12 cellular contexts compared by ENCODE assay signal in genomic region chr1:21284206-21285137, GRCh38. TPM values are rescaled to one million over a fixed set of nuclear protein-coding genes. Genes with fewer than 3 reads are reported as not detected.
DNase-seq lines count a peak whose midpoint lies in the region; ATAC-seq, FAIRE-seq and TF ChIP-seq lines count a peak whose summit lies in the region.
"Had no signal": no experiment of that assay in that cellular context is flagged by ENCODE, and none has a peak within 500 bp of the region (broad histone marks: within the 10 kb centered on the region; RNA-seq: fewer than 3 reads in every experiment).

No MANE protein-coding gene starts in this region.

- no peak overlapping the region for H3K27ac ChIP-seq in CD4-positive, CD25-positive, alpha-beta regulatory T cell (ENCODE audit: insufficient read depth, low read length, poor library complexity, severe bottlenecking)
- H3K27ac ChIP-seq in GM23338 (ENCODE audit: low read depth) = no peak overlapping the region; the same call in 1 of the 2 replicates
- no peak overlapping the region for H3K27ac ChIP-seq in neural progenitor cell
- H3K27ac ChIP-seq: colonic mucosa had no signal

- no peak for TF ChIP-seq CTCF in GM23338 (conservative IDR thresholded peaks at IDR 0.05; ENCODE audit: low read depth in 2 of 2)
- no peak for TF ChIP-seq CTCF in neural progenitor cell (IDR thresholded peaks at IDR 0.05)
- no peak for TF ChIP-seq CTCF in HFFc6 (IDR thresholded peaks at IDR 0.05)

- no peak overlapping the region for H2AFZ ChIP-seq in GM23338
- H2AFZ ChIP-seq in neural progenitor cell (replicated peaks) = no peak overlapping the region

- H3K4me2 ChIP-seq in GM23338 (no peak overlapping the region), neural progenitor cell (peak overlapping the region; percentile 8)

- peak overlapping the region in 2 of 4 donors; percentile 58 to 80 for H3K4me3 Mint-ChIP-seq in CD4-positive, CD25-positive, alpha-beta regulatory T cell
- H3K4me3 Mint-ChIP-seq in GM23338 (no peak overlapping the region; the same call in 2 of the 3 replicates), neural progenitor cell (no peak overlapping the region), HFFc6 (no peak overlapping the region)
- peak overlapping the region; percentile 6 for H3K4me3 Mint-ChIP-seq in activated T-helper 17 cell treated with anti-CD3 and anti-CD28 coated beads, Interleukin-2, amount 50 U/mL, for 72 hours

- peaks cover 45% of the 10 kb centered on the region for H3K4me1 ChIP-seq in CD4-positive, CD25-positive, alpha-beta regulatory T cell (ENCODE audit: control insufficient read depth, insufficient read depth, low read length, poor library complexity, severe bottlenecking)
- H3K4me1 ChIP-seq in GM23338 (ENCODE audit: insufficient read depth) (peaks cover 9% of the 10 kb centered on the region), neural progenitor cell (peaks cover 18% of the 10 kb centered on the region)

- peaks cover 15% of the 10 kb centered on the region for H3K36me3 Mint-ChIP-seq in CD4-positive, CD25-positive, alpha-beta regulatory T cell
- H3K36me3 Mint-ChIP-seq in GM23338 (ENCODE audit: low read depth) = no peaks in the 10 kb centered on the region
- H3K36me3 Mint-ChIP-seq in activated T-helper 17 cell treated with anti-CD3 and anti-CD28 coated beads, Interleukin-2, amount 50 U/mL, for 72 hours (ENCODE audit: low read depth) = peaks cover 91% of the 10 kb centered on the region
- H3K36me3 Mint-ChIP-seq in neural progenitor cell = no peaks in the 10 kb centered on the region
- H3K36me3 Mint-ChIP-seq in HFFc6 (ENCODE audit: low read depth) = peaks cover 11% of the 10 kb centered on the region

- H3K36me3 ChIP-seq in CD4-positive, CD25-positive, alpha-beta regulatory T cell (ENCODE audit: control insufficient read depth, insufficient read depth, low read length) = peaks cover 19% of the 10 kb centered on the region
- no peaks in the 10 kb centered on the region for H3K36me3 ChIP-seq in GM23338 (ENCODE audit: insufficient read depth)
- H3K36me3 ChIP-seq in neural progenitor cell = no peaks in the 10 kb centered on the region
- H3K36me3 ChIP-seq: colonic mucosa, HAP-1 had no signal

- H4K20me1 ChIP-seq in GM23338 (replicated peaks; ENCODE audit: insufficient read depth) (no peaks in the 10 kb centered on the region; the same call in 1 of the 2 replicates), neural progenitor cell (ENCODE audit: low read depth) (peaks cover 88% of the 10 kb centered on the region)

- H3K4me3 ChIP-seq in CD4-positive, CD25-positive, alpha-beta regulatory T cell (ENCODE audit: low read depth, low read length) = no peak overlapping the region
- H3K4me3 ChIP-seq in GM23338 (no peak overlapping the region), neural progenitor cell (no peak overlapping the region)
- H3K4me3 ChIP-seq: colonic mucosa, HAP-1 had no signal

- peaks cover 12 to 61% (median 34%) of the 10 kb centered on the region in 4 donors for H3K4me1 Mint-ChIP-seq in CD4-positive, CD25-positive, alpha-beta regulatory T cell
- H3K4me1 Mint-ChIP-seq in GM23338 (peaks cover 13% of the 10 kb centered on the region), neural progenitor cell (peaks cover 36% of the 10 kb centered on the region), HFFc6 (ENCODE audit: low read depth) (peaks cover 30% of the 10 kb centered on the region)
- H3K4me1 Mint-ChIP-seq in activated T-helper 17 cell treated with anti-CD3 and anti-CD28 coated beads, Interleukin-2, amount 50 U/mL, for 72 hours = peaks cover 39% of the 10 kb centered on the region

- no peak for FAIRE-seq in GM12891 (lab: Jason Lieb, UNC)

- no peaks in the 10 kb centered on the region for H3K27me3 Mint-ChIP-seq in CD4-positive, CD25-positive, alpha-beta regulatory T cell
- peaks cover 3% of the 10 kb centered on the region for H3K27me3 Mint-ChIP-seq in GM23338 (ENCODE audit: insufficient read depth, low read depth, poor library complexity)
- H3K27me3 Mint-ChIP-seq in activated T-helper 17 cell treated with anti-CD3 and anti-CD28 coated beads, Interleukin-2, amount 50 U/mL, for 72 hours = no peaks in the 10 kb centered on the region
- peaks cover 3% of the 10 kb centered on the region for H3K27me3 Mint-ChIP-seq in neural progenitor cell (ENCODE audit: insufficient read depth, low read depth)
- H3K27me3 Mint-ChIP-seq in HFFc6 (ENCODE audit: insufficient read depth) = no peaks in the 10 kb centered on the region; the same call in 1 of the 2 replicates

- H3K79me2 ChIP-seq in GM23338 (replicated peaks; ENCODE audit: insufficient read depth) = no peaks in the 10 kb centered on the region
- H3K79me2 ChIP-seq in neural progenitor cell (ENCODE audit: low read depth) = no peaks in the 10 kb centered on the region

- TF ChIP-seq POLR2A in GM12891 (IDR thresholded peaks at IDR 0.05; ENCODE audit: low read depth, low read length) = no peak

- peak overlapping the region; percentile 58 to 86 (median 69) for H3K27ac Mint-ChIP-seq in CD4-positive, CD25-positive, alpha-beta regulatory T cell
- H3K27ac Mint-ChIP-seq in GM23338 (no peak overlapping the region), neural progenitor cell (peak overlapping the region; percentile 69), HFFc6 (no peak overlapping the region; the same call in 1 of the 2 replicates)
- H3K27ac Mint-ChIP-seq in activated T-helper 17 cell treated with anti-CD3 and anti-CD28 coated beads, Interleukin-2, amount 50 U/mL, for 72 hours = peak overlapping the region; percentile 42

- ATAC-seq in CD4-positive, CD25-positive, alpha-beta regulatory T cell (ENCODE audit: low read depth in 2 of 2) = no peak
- peak; percentile 54 for ATAC-seq in GM23338
- ATAC-seq in activated T-helper 17 cell treated with anti-CD3 and anti-CD28 coated beads, Interleukin-2, amount 50 U/mL, for 72 hours (replicated peaks) = no peak
- no peak for ATAC-seq in GM18498 (IDR thresholded peaks at IDR 0.05; ENCODE audit: unreplicated experiment)
- ATAC-seq in GM19351 (IDR thresholded peaks at IDR 0.05; ENCODE audit: unreplicated experiment) = no peak

- H3K9ac ChIP-seq in neural progenitor cell = no peak overlapping the region

- H3K9me3 Mint-ChIP-seq in CD4-positive, CD25-positive, alpha-beta regulatory T cell = no peaks in the 10 kb centered on the region
- no peaks in the 10 kb centered on the region for H3K9me3 Mint-ChIP-seq in GM23338
- H3K9me3 Mint-ChIP-seq in activated T-helper 17 cell treated with anti-CD3 and anti-CD28 coated beads, Interleukin-2, amount 50 U/mL, for 72 hours = no peaks in the 10 kb centered on the region
- H3K9me3 Mint-ChIP-seq in neural progenitor cell = no peaks in the 10 kb centered on the region
- H3K9me3 Mint-ChIP-seq in HFFc6 = no peaks in the 10 kb centered on the region

- no peaks in the 10 kb centered on the region for H3K9me2 ChIP-seq in GM23338 (ENCODE audit: insufficient read depth)

- H3K9me3 ChIP-seq in CD4-positive, CD25-positive, alpha-beta regulatory T cell (ENCODE audit: control insufficient read depth in 2 of 2, low read length in 2 of 2) = no peaks in the 10 kb centered on the region
- no peaks in the 10 kb centered on the region for H3K9me3 ChIP-seq in neural progenitor cell (ENCODE audit: low read depth)
- H3K9me3 ChIP-seq: colonic mucosa, HAP-1 had no signal

- H3K27me3 ChIP-seq in CD4-positive, CD25-positive, alpha-beta regulatory T cell (ENCODE audit: control insufficient read depth, insufficient read depth, low read length) = no peaks in the 10 kb centered on the region
- no peaks in the 10 kb centered on the region for H3K27me3 ChIP-seq in GM23338 (ENCODE audit: insufficient read depth)
- peaks cover 100% of the 10 kb centered on the region for H3K27me3 ChIP-seq in neural progenitor cell
- H3K27me3 ChIP-seq: colonic mucosa had no signal

- H3F3A ChIP-seq in GM23338 (replicated peaks; ENCODE audit: low read depth) (no peaks in the 10 kb centered on the region), neural progenitor cell (ENCODE audit: low read depth) (peaks cover 30% of the 10 kb centered on the region)

- no peak for DNase-seq in CD4-positive, CD25-positive, alpha-beta regulatory T cell
- DNase-seq in GM23338 (ENCODE audit: low spot score) (no peak), neural progenitor cell (ENCODE audit: low spot score) (peak; percentile 65), GM12891 (ENCODE audit: insufficient read length, low spot score) (no peak), HFFc6 (no peak)
- DNase-seq: activated CD8-positive, alpha-beta memory T cell treated with anti-CD3 and anti-CD28 coated beads, Interleukin-2, amount 50 U/mL, for 4 hours; colonic mucosa; SHP77 treated with DMSO at 0.1 percent for 48 hours had no signal

TF ChIP-seq in GM23338, 12 proteins besides CTCF, POLR2A, EP300 and RAD21 (continues in another document):
- TF ChIP-seq JUNB (IDR thresholded peaks at IDR 0.05; ENCODE audit: unreplicated experiment) = no peak
- no peak for TF ChIP-seq ZNF331 (CRISPR knock-in tag; IDR thresholded peaks at IDR 0.05; ENCODE audit: low read depth)
- no peak for TF ChIP-seq STAT1 (IDR thresholded peaks at IDR 0.05; ENCODE audit: unreplicated experiment)

TF ChIP-seq in GM12891, 5 proteins besides CTCF, POLR2A, EP300 and RAD21:
- TF ChIP-seq PAX5 (IDR thresholded peaks at IDR 0.05; ENCODE audit: insufficient read depth, low read length, severe bottlenecking) (no peak), TAF1 (IDR thresholded peaks at IDR 0.05; ENCODE audit: low read depth, low read length) (no peak), POU2F2 (IDR thresholded peaks at IDR 0.05; ENCODE audit: low read depth, low read length) (no peak), POLR2AphosphoS5 (IDR thresholded peaks at IDR 0.05; ENCODE audit: low read depth, low read length) (no peak), SPI1 (IDR thresholded peaks at IDR 0.05; ENCODE audit: low read depth, low read length) (no peak)

RNA-seq across cellular contexts. Expression of gene ECE1, which starts 5.8 kb away (rescaled TPM):
- total RNA-seq in CD4-positive, CD25-positive, alpha-beta regulatory T cell = 140 TPM
- 10 to 100 TPM; 25.7 to 32.3 (median 27.7) TPM for polyA plus RNA-seq in CD4-positive, CD25-positive, alpha-beta regulatory T cell
- total RNA-seq in GM23338 (2014; rRNA removed; shearing (Covaris generic)) = 45.0 and 48.0 TPM in 2 replicates
- polyA plus RNA-seq in GM23338 (2016; fragmentation: Nextera tagmentation; extraction: Ambion mirVana) = 10.4 and 11.0 TPM in 2 replicates
- 100 to 1,000 TPM in 1 of 2 donors, 10 to 100 TPM in 1; 75.4 to 219 TPM for total RNA-seq in activated T-helper 17 cell treated with anti-CD3 and anti-CD28 coated beads, Interleukin-2, amount 50 U/mL, for 72 hours
- total RNA-seq in neural progenitor cell (ENCODE audit: low replicate concordance) = 12.5 and 15.2 TPM in 2 replicates
- polyA plus RNA-seq in GM12891 (2012; ENCODE audit: low read depth, missing spikeins) = 7.9 TPM
- total RNA-seq in HFFc6 (2021; fragmentation: NEBNext Ultra II Directional; extraction: Animal tissue kit (Norgen Biotek cat#: 25700)) = 100 to 1,000 TPM; 116 to 134 (median 124) TPM

Comparison
In these comparisons a context has a peak if more than half of its experiments do, and no peak if none do; other contexts are left out.
1. H3K27ac Mint-ChIP-seq: peak in CD4-positive, CD25-positive, alpha-beta regulatory T cell (3 of 3), activated T-helper 17 cell treated with anti-CD3 and anti-CD28 coated beads, Interleukin-2, amount 50 U/mL, for 72 hours (single experiment) and neural progenitor cell (single experiment); none in GM23338 (single experiment) and HFFc6 (single experiment).